Comparison of ENCODE assay signal across 13 cellular contexts in genomic region chr20:32522525-32522774, GRCh38.
DNase-seq lines count a peak whose midpoint lies in the region; ATAC-seq, FAIRE-seq and TF ChIP-seq lines count a peak whose summit lies in the region.
"Had no signal": no experiment of that assay in that cellular context is flagged by ENCODE, and none has a peak within 500 bp of the region (broad histone marks: within the 10 kb centered on the region; RNA-seq: fewer than 3 reads in every experiment).

No MANE protein-coding gene starts in this region.

- POLR2A ChIA-PET in HepG2 (lab: Yijun Ruan, JAX) = interaction anchor here (1.3 to 6.5 kb wide), 20 partner anchors 10 to 164 kb away, joined by 3 to 197 read pairs (median 8); partner anchors contain the start of genes ASXL1 and NOL4L

- no peak overlapping the region for H3K9ac ChIP-seq in HepG2 (ENCODE audit: insufficient read depth, low read depth, low read length)

- peak overlapping the region; percentile 54; the same call in 1 of the 2 replicates for H3K4me2 ChIP-seq in HepG2 (ENCODE audit: low read depth, low read length)

- H3K4me1 ChIP-seq in SJCRH30 (peaks cover 43% of the 10 kb centered on the region), HepG2 (ENCODE audit: insufficient read depth, low read length) (peaks cover 53% of the 10 kb centered on the region)

- H3K9me3 ChIP-seq in SJCRH30 (replicated peaks) = no peaks in the 10 kb centered on the region
- no peaks in the 10 kb centered on the region for H3K9me3 ChIP-seq in HepG2 (ENCODE audit: low read length)
- H3K9me3 ChIP-seq: transverse colon had no signal

- no peak for TF ChIP-seq POLR2A in HepG2 (IDR thresholded peaks at IDR 0.05; ENCODE audit: insufficient read depth in 1 of 2, low read depth in 2 of 2, low read length in 2 of 2)

- H3K79me2 ChIP-seq in HepG2 (ENCODE audit: insufficient read depth, low read length) = no peaks in the 10 kb centered on the region

- H3K36me3 ChIP-seq in SJCRH30 = no peaks in the 10 kb centered on the region
- H3K36me3 ChIP-seq in HepG2 (replicated peaks in 1 of 2; ENCODE audit: control insufficient read depth in 1 of 2, insufficient read depth in 2 of 2, low read length in 2 of 2) = peaks cover 9 to 14% of the 10 kb centered on the region in 2 experiments; a peak in 3 of 5 replicates
- H3K36me3 ChIP-seq: transverse colon had no signal

- WGBS in HepG2 (ENCODE audit: low lambda C conversion rate) = 95% methylated on average over 2 of the region's 2 CpGs

- H3K27me3 ChIP-seq in SJCRH30 (peaks cover 56% of the 10 kb centered on the region), HepG2 (ENCODE audit: control insufficient read depth in 1 of 2, insufficient read depth in 2 of 2, low read length in 2 of 2) (no peaks in the 10 kb centered on the region)
- H3K27me3 ChIP-seq: transverse colon had no signal

- BruUV-seq in HepG2 (replicated peaks; lab: Mats Ljungman, UMichigan) = no TSS peak

- H4K20me1 ChIP-seq in HepG2 (ENCODE audit: insufficient read depth, low read length) = no peaks in the 10 kb centered on the region

- CTCF ChIA-PET in HepG2 (lab: Yijun Ruan, JAX; ENCODE audit: low intra/inter-chr PET ratio, low total read pairs) = interaction anchor here (1.2 to 4.1 kb wide), 6 partner anchors 11 to 255 kb away, joined by 4 to 170 read pairs (median 6); no protein-coding TSS in a partner anchor

- TF ChIP-seq RAD21 in HepG2 (CRISPR knock-in tag; IDR thresholded peaks at IDR 0.05) = peak; percentile 9; the same call in 1 of the 2 replicates

- H3K4me3 ChIP-seq in SJCRH30 (no peak overlapping the region), HepG2 (replicated peaks in 1 of 3; ENCODE audit: insufficient read depth in 1 of 3, low read depth in 2 of 3, low read length in 3 of 3) (no peak overlapping the region)
- H3K4me3 ChIP-seq: lung, transverse colon had no signal

- no peak for FAIRE-seq in HepG2 (lab: Jason Lieb, UNC)
- FAIRE-seq: GM12892 had no signal

- H3K27ac ChIP-seq in SJCRH30 (no peak overlapping the region), HepG2 (ENCODE audit: extremely low read length, insufficient read depth, low read length) (peak overlapping the region; percentile 48)
- H3K27ac ChIP-seq: 22Rv1, transverse colon had no signal

- no peak overlapping the region for H2AFZ ChIP-seq in HepG2 (ENCODE audit: low read length)

- ATAC-seq in HepG2 = peak; percentile 41
- no peak for ATAC-seq in HG02610 (IDR thresholded peaks at IDR 0.05; ENCODE audit: unreplicated experiment)
- no peak for ATAC-seq in GM18517 (IDR thresholded peaks at IDR 0.05; ENCODE audit: unreplicated experiment)

- intact Hi-C loops in HepG2 (cut with micrococcal nuclease; ENCODE audit: unreplicated experiment) = loop anchor here (2.0 to 10.0 kb wide), 3 partner anchors 40 to 252 kb away; no protein-coding TSS in a partner anchor

- TF ChIP-seq CTCF in HepG2 (CRISPR knock-in tag; IDR thresholded peaks at IDR 0.05) = no peak; the same call in 1 of the 2 replicates

- in situ Hi-C loops in HepG2 (cut with HindIII; ENCODE audit: extremely low pct_ligation_motif_present, low pct_unique_long_range_greater_than_20kb) = loop anchor here (25.0 kb wide), 1 partner anchor 240 kb away; the partner anchor contains the start of gene DNMT3B

- TF ChIP-seq EP300 in HepG2 (IDR thresholded peaks at IDR 0.05; ENCODE audit: low read depth in 2 of 2, low read length in 2 of 2) = no peak
- TF ChIP-seq EP300 in HepG2 (CRISPR knock-in tag; IDR thresholded peaks at IDR 0.05; ENCODE audit: borderline replicate concordance) = no peak

- DNase-seq in DMS53 (lab: John Stamatoyannopoulos, UW) = peak; percentile 34
- no peak for DNase-seq in DMS53 treated with DMSO at 0.1 percent for 48 hours (lab: John Stamatoyannopoulos, UW; ENCODE audit: unreplicated experiment)
- DNase-seq in DMS 273 (lab: John Stamatoyannopoulos, UW; ENCODE audit: unreplicated experiment) = peak; percentile 76
- DNase-seq in SJCRH30 = peak; percentile 62 to 69
- no peak for DNase-seq in HepG2 (ENCODE audit: low spot score)
- DNase-seq in AG08396 (ENCODE audit: low spot score) = no peak
- DNase-seq: activated effector memory CD4-positive, alpha-beta T cell treated with anti-CD3 and anti-CD28 coated beads, Interleukin-2, amount 50 U/mL, for 16 hours; transverse colon had no signal

TF ChIP-seq in HepG2, 621 proteins besides CTCF, POLR2A, EP300 and RAD21 (continues in another document):
- TF ChIP-seq EZH2 (conservative IDR thresholded peaks at IDR 0.05; ENCODE audit: low read depth, low read length) (no peak), ZNF280B (CRISPR knock-in tag; IDR thresholded peaks at IDR 0.05; ENCODE audit: borderline replicate concordance) (peak; percentile 27; the same call in 1 of the 2 replicates), ZNF883 (CRISPR knock-in tag; IDR thresholded peaks at IDR 0.05; ENCODE audit: not compliant biosample characterization) (no peak), FUBP1 (CRISPR knock-in tag; IDR thresholded peaks at IDR 0.05; ENCODE audit: borderline replicate concordance) (no peak; the same call in 1 of the 2 replicates), ZNF225 (CRISPR knock-in tag; IDR thresholded peaks at IDR 0.05) (peak; percentile 47), ZFP41 (CRISPR knock-in tag; IDR thresholded peaks at IDR 0.05; ENCODE audit: borderline replicate concordance) (0 out of 2 replicates have a peak, but pooled peaks have one; percentile 52), DPF2 (CRISPR knock-in tag; IDR thresholded peaks at IDR 0.05; ENCODE audit: borderline replicate concordance, low read depth) (no peak), MYC (CRISPR knock-in tag; IDR thresholded peaks at IDR 0.05; ENCODE audit: borderline replicate concordance) (no peak), U2AF2 (IDR thresholded peaks at IDR 0.05; ENCODE audit: low read depth, low read length) (no peak), TFE3 (CRISPR knock-in tag; IDR thresholded peaks at IDR 0.05) (no peak), ZNF749 (CRISPR knock-in tag; IDR thresholded peaks at IDR 0.05; ENCODE audit: borderline replicate concordance) (no peak), ZC3H4 (CRISPR knock-in tag; IDR thresholded peaks at IDR 0.05; ENCODE audit: borderline replicate concordance) (no peak), ZNF766 (CRISPR knock-in tag; IDR thresholded peaks at IDR 0.05; ENCODE audit: borderline replicate concordance) (no peak), ZNF674 (CRISPR knock-in tag; IDR thresholded peaks at IDR 0.05; ENCODE audit: low read depth) (0 out of 2 replicates have a peak, but pooled peaks have one; percentile 3), E2F5 (CRISPR knock-in tag; conservative IDR thresholded peaks at IDR 0.05) (0 out of 2 replicates have a peak, but pooled peaks have one; percentile 1), ZEB1 (IDR thresholded peaks at IDR 0.05; ENCODE audit: insufficient replicate concordance, low read depth) (no peak), KDM2A (CRISPR knock-in tag; IDR thresholded peaks at IDR 0.05; ENCODE audit: borderline replicate concordance, low read depth) (no peak), NAIF1 (CRISPR knock-in tag; IDR thresholded peaks at IDR 0.05; ENCODE audit: borderline replicate concordance) (no peak), HDAC2 (CRISPR knock-in tag; IDR thresholded peaks at IDR 0.05) (no peak)

Comparison
In these comparisons a context has a peak if more than half of its experiments do, and no peak if none do; other contexts are left out.
1. DNase-seq: peak in DMS53 (single experiment), DMS 273 (single experiment) and SJCRH30 (2 of 2); none in DMS53 treated with DMSO at 0.1 percent for 48 hours (single experiment), HepG2 (single experiment) and AG08396 (single experiment).